In the genomic region with DNA sequence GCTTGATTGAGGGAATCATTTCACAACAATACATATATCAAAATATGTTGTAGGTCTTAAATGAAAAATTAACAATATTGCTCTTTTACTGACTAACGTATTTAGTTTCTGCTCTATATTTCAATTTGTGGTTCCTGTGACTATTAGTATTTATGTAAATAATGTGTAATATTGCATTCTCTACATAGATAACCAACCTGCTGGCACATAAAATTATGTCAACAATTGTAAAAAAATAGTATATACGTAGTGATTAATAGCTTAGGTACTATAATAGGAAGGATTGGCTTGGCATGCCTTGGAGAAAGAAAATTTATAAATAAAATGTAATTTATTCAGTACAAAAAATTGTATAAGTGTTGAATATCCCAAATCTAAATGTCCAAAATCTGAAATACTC, we compare ENCODE assay signal across 2 cellular contexts.
TF ChIP-seq lines count a peak whose summit lies in the region.

No MANE protein-coding gene starts in this region.

TF ChIP-seq in K562, 482 proteins besides CTCF, POLR2A, EP300 and RAD21:
- no peak for TF ChIP-seq KHSRP (IDR thresholded peaks at IDR 0.05)
- TF ChIP-seq ERF (CRISPR knock-in tag; IDR thresholded peaks at IDR 0.05) = no peak
- TF ChIP-seq HOXB6 (CRISPR knock-in tag; IDR thresholded peaks at IDR 0.05; ENCODE audit: borderline replicate concordance) = no peak
- peak; percentile 27; the same call in 1 of the 2 replicates for TF ChIP-seq BRCA1 (IDR thresholded peaks at IDR 0.05)
- TF ChIP-seq BRCA1 (CRISPR knock-in tag; IDR thresholded peaks at IDR 0.05) = no peak
- TF ChIP-seq RBM17 (IDR thresholded peaks at IDR 0.05; ENCODE audit: borderline replicate concordance, low read depth, low read length) = no peak
TF ChIP-seq in K562: peak in this region for 1.

TF ChIP-seq in endothelial cell of umbilical vein, 7 proteins besides CTCF, POLR2A, EP300 and RAD21:
- TF ChIP-seq GATA2 (IDR thresholded peaks at IDR 0.05; ENCODE audit: insufficient read depth, insufficient read length, low read depth, low read length) = no peak
- no peak for TF ChIP-seq MAX (IDR thresholded peaks at IDR 0.05; ENCODE audit: insufficient read depth, insufficient read length)
- TF ChIP-seq EZH2 (IDR thresholded peaks at IDR 0.05; ENCODE audit: borderline replicate concordance, low read depth, low read length, severe bottlenecking) = no peak
- no peak for TF ChIP-seq JUN (IDR thresholded peaks at IDR 0.05; ENCODE audit: borderline replicate concordance, insufficient read depth, insufficient read length, low read depth)
- TF ChIP-seq MYC (IDR thresholded peaks at IDR 0.05; ENCODE audit: low read depth, low read length) = no peak
- no peak for TF ChIP-seq POLR2AphosphoS5 (IDR thresholded peaks at IDR 0.05; ENCODE audit: insufficient read depth, low read depth, low read length)
- TF ChIP-seq FOS (IDR thresholded peaks at IDR 0.05; ENCODE audit: borderline replicate concordance, insufficient read depth, low read length) = no peak
